ENCODE assay signal across 2 cellular contexts in genomic region chr4:184263461-184263860, GRCh38.
TF ChIP-seq lines count a peak whose summit lies in the region.

No MANE protein-coding gene starts in this region.

TF ChIP-seq in SK-N-SH treated with all-trans-retinoic acid at 6 μM for 48 hours, 23 proteins besides CTCF, POLR2A, EP300 and RAD21 (continued from another document):
- TF ChIP-seq POU6F1 (CRISPR knock-in tag; IDR thresholded peaks at IDR 0.05; ENCODE audit: borderline replicate concordance, low read depth) (no peak), TCF4 (CRISPR knock-in tag; IDR thresholded peaks at IDR 0.05; ENCODE audit: borderline replicate concordance) (no peak), ESRRG (CRISPR knock-in tag; IDR thresholded peaks at IDR 0.05) (no peak), PATZ1 (CRISPR knock-in tag; IDR thresholded peaks at IDR 0.05; ENCODE audit: borderline replicate concordance) (no peak), RARB (CRISPR knock-in tag; IDR thresholded peaks at IDR 0.05) (no peak)

TF ChIP-seq in GM23338, 12 proteins besides CTCF, POLR2A, EP300 and RAD21:
- TF ChIP-seq ZNF462 (CRISPR knock-in tag; IDR thresholded peaks at IDR 0.05) = no peak
